Comparison of ENCODE assay signal across 13 cellular contexts in genomic region chr3:23826382-23827061, GRCh38. TPM values are rescaled to one million over a fixed set of nuclear protein-coding genes. Genes with fewer than 3 reads are reported as not detected.
DNase-seq lines count a peak whose midpoint lies in the region; ATAC-seq and TF ChIP-seq lines count a peak whose summit lies in the region.
"Had no signal": no experiment of that assay in that cellular context is flagged by ENCODE, and none has a peak within 500 bp of the region (broad histone marks: within the 10 kb centered on the region; RNA-seq: fewer than 3 reads in every experiment).

No MANE protein-coding gene starts in this region.

- no peak for TF ChIP-seq CTCF in GM23338 (conservative IDR thresholded peaks at IDR 0.05; ENCODE audit: low read depth in 2 of 2)
- no peak for TF ChIP-seq CTCF in cardiac muscle cell (IDR thresholded peaks at IDR 0.05; ENCODE audit: low read depth, low read length)
- TF ChIP-seq CTCF in osteoblast (IDR thresholded peaks at IDR 0.05; ENCODE audit: extremely low read depth, low read depth, low read length): no peak
- TF ChIP-seq CTCF in ovary (IDR thresholded peaks at IDR 0.05): no peak

- H3K9me2 ChIP-seq in GM23338 (ENCODE audit: insufficient read depth): no peaks in the 10 kb centered on the region

- DNase-seq in GM23338 (ENCODE audit: low spot score): peak; percentile 47
- no peak for DNase-seq in cardiac muscle cell (ENCODE audit: low read depth in 1 of 2, low spot score in 1 of 2)
- DNase-seq in osteoblast (ENCODE audit: insufficient read length, low spot score, missing footprints): peak; percentile 10
- DNase-seq in activated CD8-positive, alpha-beta memory T cell treated with anti-CD3 and anti-CD28 coated beads, Interleukin-2, amount 10 ng/mL, durations not matched to agents 7 days and 5 days: no peak
- DNase-seq in ovary: no peak
- DNase-seq in HT-29 (ENCODE audit: low spot score): no peak
- DNase-seq: activated naive CD8-positive, alpha-beta T cell treated with anti-CD3 and anti-CD28 coated beads for 36 hours; foreskin keratinocyte; NCI-H345; PC-3 had no signal

- H3F3A ChIP-seq in GM23338 (replicated peaks; ENCODE audit: low read depth): no peaks in the 10 kb centered on the region

- TF ChIP-seq EP300 in ovary (IDR thresholded peaks at IDR 0.05): no peak

- no peak for TF ChIP-seq POLR2A in ovary (IDR thresholded peaks at IDR 0.05)

- peaks cover 59% of the 10 kb centered on the region for H3K4me1 ChIP-seq in GM23338 (ENCODE audit: insufficient read depth)
- H3K4me1 ChIP-seq in cardiac muscle cell (ENCODE audit: low read depth): peaks cover 45% of the 10 kb centered on the region
- H3K4me1 ChIP-seq in osteoblast (ENCODE audit: insufficient read depth, low read length): no peaks in the 10 kb centered on the region
- peaks cover 9% of the 10 kb centered on the region for H3K4me1 ChIP-seq in ovary (ENCODE audit: insufficient read depth)

- 0 out of 3 replicates have a peak, but pooled peaks cover 2% of the 10 kb centered on the region for H3K36me3 Mint-ChIP-seq in GM23338 (ENCODE audit: low read depth)
- H3K36me3 Mint-ChIP-seq in activated CD8-positive, alpha-beta memory T cell treated with anti-CD3 and anti-CD28 coated beads, Interleukin-2, amount 10 ng/mL, durations not matched to agents 7 days and 5 days: peaks cover 11% of the 10 kb centered on the region

- H3K9me3 ChIP-seq in cardiac muscle cell (ENCODE audit: low read depth): no peaks in the 10 kb centered on the region
- H3K9me3 ChIP-seq in osteoblast (ENCODE audit: low read depth, low read length): no peaks in the 10 kb centered on the region
- H3K9me3 ChIP-seq in ovary: no peaks in the 10 kb centered on the region
- H3K9me3 ChIP-seq: thoracic aorta had no signal

- intact Hi-C loops in ovary (cut with DNase I): no loop called here

- no peaks in the 10 kb centered on the region for H3K36me3 ChIP-seq in GM23338 (ENCODE audit: insufficient read depth)
- H3K36me3 ChIP-seq in cardiac muscle cell: no peaks in the 10 kb centered on the region
- H3K36me3 ChIP-seq in osteoblast (ENCODE audit: insufficient read depth, low read length): no peaks in the 10 kb centered on the region
- no peaks in the 10 kb centered on the region for H3K36me3 ChIP-seq in ovary
- H3K36me3 ChIP-seq: thoracic aorta had no signal

- WGBS in ovary, 3 donors: 7 to 24% (median 20%) methylated on average over 1 of the region's 1 CpG

- no peak overlapping the region for H3K4me3 Mint-ChIP-seq in GM23338
- no peak overlapping the region for H3K4me3 Mint-ChIP-seq in activated CD8-positive, alpha-beta memory T cell treated with anti-CD3 and anti-CD28 coated beads, Interleukin-2, amount 10 ng/mL, durations not matched to agents 7 days and 5 days
- H3K4me3 Mint-ChIP-seq: activated naive CD8-positive, alpha-beta T cell treated with anti-CD3 and anti-CD28 coated beads for 36 hours; T-helper 2 cell treated with Interferon-gamma antibody and Interleukin-4, amounts not matched to agents 5 μg/mL and 100 μg/mL, for 36 hours had no signal

- H3K4me1 Mint-ChIP-seq in GM23338: peaks cover 72% of the 10 kb centered on the region
- peaks cover 29% of the 10 kb centered on the region for H3K4me1 Mint-ChIP-seq in activated CD8-positive, alpha-beta memory T cell treated with anti-CD3 and anti-CD28 coated beads, Interleukin-2, amount 10 ng/mL, durations not matched to agents 7 days and 5 days

- H3K27ac ChIP-seq in GM23338 (ENCODE audit: low read depth) (no peak overlapping the region), cardiac muscle cell (peak overlapping the region; percentile 18), osteoblast (ENCODE audit: low read depth, low read length) (no peak overlapping the region), ovary (no peak overlapping the region)
- H3K27ac ChIP-seq: foreskin keratinocyte, thoracic aorta had no signal

- peak; percentile 67 for ATAC-seq in GM23338
- ATAC-seq in SK-N-SH treated with all-trans-retinoic acid at 6 μM for 48 hours: peak; percentile 69
- no peak for ATAC-seq in activated CD8-positive, alpha-beta memory T cell treated with anti-CD3 and anti-CD28 coated beads, Interleukin-2, amount 10 ng/mL, durations not matched to agents 7 days and 5 days
- ATAC-seq: foreskin keratinocyte, PC-3 had no signal

- H3K9me3 Mint-ChIP-seq in GM23338: no peaks in the 10 kb centered on the region
- H3K9me3 Mint-ChIP-seq in activated CD8-positive, alpha-beta memory T cell treated with anti-CD3 and anti-CD28 coated beads, Interleukin-2, amount 10 ng/mL, durations not matched to agents 7 days and 5 days (ENCODE audit: low read depth): no peaks in the 10 kb centered on the region
- H3K9me3 Mint-ChIP-seq: activated naive CD8-positive, alpha-beta T cell treated with anti-CD3 and anti-CD28 coated beads for 36 hours; T-helper 2 cell treated with Interferon-gamma antibody and Interleukin-4, amounts not matched to agents 5 μg/mL and 100 μg/mL, for 36 hours had no signal

- H3K27ac Mint-ChIP-seq in GM23338: 0 out of 2 replicates have a peak overlapping the region, but pooled peaks have one; percentile 32
- no peak overlapping the region for H3K27ac Mint-ChIP-seq in activated CD8-positive, alpha-beta memory T cell treated with anti-CD3 and anti-CD28 coated beads, Interleukin-2, amount 10 ng/mL, durations not matched to agents 7 days and 5 days
- H3K27ac Mint-ChIP-seq: activated naive CD8-positive, alpha-beta T cell treated with anti-CD3 and anti-CD28 coated beads for 36 hours; T-helper 2 cell treated with Interferon-gamma antibody and Interleukin-4, amounts not matched to agents 5 μg/mL and 100 μg/mL, for 36 hours had no signal

- peak overlapping the region; percentile 39 for H3K4me2 ChIP-seq in GM23338
- no peak overlapping the region for H3K4me2 ChIP-seq in osteoblast (ENCODE audit: insufficient read depth, low read length)

- peaks cover 6% of the 10 kb centered on the region for H3K27me3 Mint-ChIP-seq in GM23338 (ENCODE audit: insufficient read depth, low read depth, poor library complexity)
- H3K27me3 Mint-ChIP-seq in activated CD8-positive, alpha-beta memory T cell treated with anti-CD3 and anti-CD28 coated beads, Interleukin-2, amount 10 ng/mL, durations not matched to agents 7 days and 5 days: no peaks in the 10 kb centered on the region
- H3K27me3 Mint-ChIP-seq: activated naive CD8-positive, alpha-beta T cell treated with anti-CD3 and anti-CD28 coated beads for 36 hours had no signal

- H4K20me1 ChIP-seq in GM23338 (replicated peaks; ENCODE audit: insufficient read depth) (peaks cover 46% of the 10 kb centered on the region), osteoblast (ENCODE audit: insufficient read depth, low read length) (peaks cover 25% of the 10 kb centered on the region)

- no peak overlapping the region for H3K4me3 ChIP-seq in GM23338
- no peak overlapping the region for H3K4me3 ChIP-seq in cardiac muscle cell
- H3K4me3 ChIP-seq in osteoblast (ENCODE audit: insufficient read depth, low read length): no peak overlapping the region
- H3K4me3 ChIP-seq in ovary: no peak overlapping the region
- H3K4me3 ChIP-seq: thoracic aorta had no signal

- H3K79me2 ChIP-seq in GM23338 (replicated peaks; ENCODE audit: insufficient read depth) (peaks cover 97% of the 10 kb centered on the region), osteoblast (ENCODE audit: insufficient read depth, low read length) (peaks cover 39% of the 10 kb centered on the region)

- H3K27me3 ChIP-seq in GM23338 (ENCODE audit: insufficient read depth) (no peaks in the 10 kb centered on the region), cardiac muscle cell (no peaks in the 10 kb centered on the region), osteoblast (ENCODE audit: insufficient read depth, low read length) (no peaks in the 10 kb centered on the region), ovary (no peaks in the 10 kb centered on the region)
- H3K27me3 ChIP-seq: foreskin keratinocyte had no signal

- CTCF ChIA-PET in activated CD8-positive, alpha-beta memory T cell treated with anti-CD3 and anti-CD28 coated beads, Interleukin-2, amount 10 ng/mL, durations not matched to agents 7 days and 5 days (lab: Charles Lee): interaction anchor here (1.8 kb wide), 1 partner anchor 10 kb away, joined by 7 read pairs; no protein-coding TSS in a partner anchor

- H2AFZ ChIP-seq in GM23338 (no peak overlapping the region), osteoblast (ENCODE audit: low read length) (no peak overlapping the region)

TF ChIP-seq in GM23338, 12 proteins besides CTCF, POLR2A, EP300 and RAD21 (continues in another document):
- TF ChIP-seq EZH2phosphoT487 (IDR thresholded peaks at IDR 0.05; ENCODE audit: unreplicated experiment): no peak
- no peak for TF ChIP-seq EZH2 (IDR thresholded peaks at IDR 0.05; ENCODE audit: low read depth, unreplicated experiment)
- no peak for TF ChIP-seq ZNF114 (CRISPR knock-in tag; IDR thresholded peaks at IDR 0.05)
- no peak for TF ChIP-seq JUNB (IDR thresholded peaks at IDR 0.05; ENCODE audit: unreplicated experiment)
- TF ChIP-seq CREB1 (CRISPR knock-in tag; IDR thresholded peaks at IDR 0.05; ENCODE audit: low read depth): no peak
- TF ChIP-seq POLR2AphosphoS5 (IDR thresholded peaks at IDR 0.05; ENCODE audit: low read depth): no peak

RNA-seq across cellular contexts. Expression of gene UBE2E1, which starts 20.8 kb away (rescaled TPM):
- 113 and 120 TPM in 2 replicates for total RNA-seq in GM23338 (2014; rRNA removed; shearing (Covaris generic))
- polyA plus RNA-seq in GM23338 (2016; fragmentation: Nextera tagmentation; extraction: Ambion mirVana) (39.9 and 41.5 TPM in 2 replicates), cardiac muscle cell (26.8 and 33.5 TPM in 2 replicates), ovary (100 to 1,000 TPM in 1 of 2 donors, 10 to 100 TPM in 1; 65.9 to 133 TPM)
- total RNA-seq in cardiac muscle cell (198 and 202 TPM in 2 replicates), osteoblast (89.0 and 98.1 TPM in 2 replicates), ovary (10 to 100 TPM; 65.2 to 78.4 (median 76.7) TPM)
- total RNA-seq in activated CD8-positive, alpha-beta memory T cell treated with anti-CD3 and anti-CD28 coated beads, Interleukin-2, amount 10 ng/mL, durations not matched to agents 7 days and 5 days: 10 to 100 TPM; 55.6 to 58.5 TPM
- 43.1 and 51.3 TPM in 2 replicates for total RNA-seq in HT-29 (2014; rRNA removed; shearing (Covaris generic))

Comparison
In these comparisons a context has a peak if more than half of its experiments do, and no peak if none do; other contexts are left out.
1. DNase-seq: peak in GM23338 (single experiment) and osteoblast (single experiment); none in cardiac muscle cell (0 of 2), activated CD8-positive, alpha-beta memory T cell treated with anti-CD3 and anti-CD28 coated beads, Interleukin-2, amount 10 ng/mL, durations not matched to agents 7 days and 5 days (single experiment), ovary (0 of 5) and HT-29 (single experiment).